In genomic region chr2:110796724-110797301, GRCh38 we compare ENCODE assay signal across 28 cellular contexts.
"Had no signal": no experiment of that assay in that cellular context is flagged by ENCODE, and none has a peak within 500 bp of the region (broad histone marks: within the 10 kb centered on the region; RNA-seq: fewer than 3 reads in every experiment).

No MANE protein-coding gene starts in this region.

- H3K4me3 ChIP-seq: heart left ventricle, left lung, lower lobe of right lung, neural progenitor cell, skin epidermis, suprapubic skin, tibial nerve had no signal

- H3K27ac Mint-ChIP-seq: activated CD4-positive, alpha-beta T cell treated with anti-CD3 and anti-CD28 coated beads for 36 hours; activated CD8-positive, alpha-beta memory T cell treated with anti-CD3 and anti-CD28 coated beads, Interleukin-2, amount 10 ng/mL, durations not matched to agents 7 days and 5 days; activated CD8-positive, alpha-beta T cell treated with anti-CD3 and anti-CD28 coated beads, Interleukin-2, amount 10 ng/mL, durations not matched to agents 7 days and 5 days; activated naive CD4-positive, alpha-beta T cell treated with anti-CD3 and anti-CD28 coated beads, Interleukin-2, amount 50 U/mL, for 24 hours; activated naive CD8-positive, alpha-beta T cell treated with anti-CD3 and anti-CD28 coated beads, Interleukin-2, amount 50 U/mL, for 24 hours; activated T-helper 2 cell treated with anti-CD3 and anti-CD28 coated beads, Interferon-gamma antibody, Interleukin-2, Interleukin-4, amounts not matched to agents 10 μg/mL and 5 μg/mL and 100 μg/mL, durations not matched to agents 14 hours and 24 hours and 36 hours; effector memory CD8-positive, alpha-beta T cell; naive thymus-derived CD8-positive, alpha-beta T cell; neural progenitor cell; progenitor cell of endocrine pancreas; stimulated activated naive B cell treated with anti-CD40 and anti-IgM and Interleukin-4, amounts not matched to agents 10 μg/mL and 1 μg/mL and 100 μg/mL, for 72 hours had no signal

- H3K27me3 ChIP-seq: neural progenitor cell had no signal

- H3K4me3 Mint-ChIP-seq: activated CD4-positive, alpha-beta T cell treated with anti-CD3 and anti-CD28 coated beads for 36 hours; activated CD8-positive, alpha-beta memory T cell treated with anti-CD3 and anti-CD28 coated beads, Interleukin-2, amount 10 ng/mL, durations not matched to agents 7 days and 5 days; activated CD8-positive, alpha-beta T cell treated with anti-CD3 and anti-CD28 coated beads, Interleukin-2, amount 10 ng/mL, durations not matched to agents 7 days and 5 days; activated naive CD4-positive, alpha-beta T cell treated with anti-CD3 and anti-CD28 coated beads, Interleukin-2, amount 50 U/mL, for 24 hours; activated naive CD8-positive, alpha-beta T cell treated with anti-CD3 and anti-CD28 coated beads, Interleukin-2, amount 50 U/mL, for 24 hours; central memory CD8-positive, alpha-beta T cell; effector memory CD8-positive, alpha-beta T cell; naive thymus-derived CD8-positive, alpha-beta T cell; neural progenitor cell; stimulated activated naive B cell treated with anti-CD40 and anti-IgM and Interleukin-4, amounts not matched to agents 10 μg/mL and 1 μg/mL and 100 μg/mL, for 72 hours had no signal

- H3K4me1 Mint-ChIP-seq: activated CD4-positive, alpha-beta T cell treated with anti-CD3 and anti-CD28 coated beads for 36 hours; activated CD8-positive, alpha-beta memory T cell treated with anti-CD3 and anti-CD28 coated beads, Interleukin-2, amount 10 ng/mL, durations not matched to agents 7 days and 5 days; activated naive CD4-positive, alpha-beta T cell treated with anti-CD3 and anti-CD28 coated beads, Interleukin-2, amount 50 U/mL, for 24 hours; activated naive CD8-positive, alpha-beta T cell treated with anti-CD3 and anti-CD28 coated beads, Interleukin-2, amount 50 U/mL, for 24 hours; central memory CD8-positive, alpha-beta T cell; naive thymus-derived CD8-positive, alpha-beta T cell had no signal

- H3K27ac ChIP-seq: heart left ventricle, left lung, lower lobe of right lung, neural progenitor cell, skin epidermis, suprapubic skin, tibial nerve had no signal

- H3K9me3 Mint-ChIP-seq: activated naive CD4-positive, alpha-beta T cell treated with anti-CD3 and anti-CD28 coated beads, Interleukin-2, amount 50 U/mL, for 24 hours; activated naive CD8-positive, alpha-beta T cell treated with anti-CD3 and anti-CD28 coated beads, Interleukin-2, amount 50 U/mL, for 24 hours; activated T-helper 2 cell treated with anti-CD3 and anti-CD28 coated beads, Interferon-gamma antibody, Interleukin-2, Interleukin-4, amounts not matched to agents 10 μg/mL and 5 μg/mL and 100 μg/mL, durations not matched to agents 14 hours and 24 hours and 36 hours; central memory CD8-positive, alpha-beta T cell; effector memory CD8-positive, alpha-beta T cell; naive thymus-derived CD8-positive, alpha-beta T cell; neural progenitor cell; stimulated activated naive B cell treated with anti-CD40 and anti-IgM and Interleukin-4, amounts not matched to agents 10 μg/mL and 1 μg/mL and 100 μg/mL, for 72 hours had no signal

- H3K9me3 ChIP-seq: heart left ventricle, left lung, lower lobe of right lung, suprapubic skin had no signal

- DNase-seq: activated CD4-positive, alpha-beta T cell treated with anti-CD3 and anti-CD28 coated beads for 36 hours; activated CD4-positive, CD25-positive, alpha-beta regulatory T cell; activated CD8-positive, alpha-beta memory T cell treated with anti-CD3 and anti-CD28 coated beads, Interleukin-2, amount 10 ng/mL, durations not matched to agents 7 days and 5 days; activated CD8-positive, alpha-beta T cell treated with anti-CD3 and anti-CD28 coated beads, Interleukin-2, amount 10 ng/mL, durations not matched to agents 7 days and 5 days; activated naive CD8-positive, alpha-beta T cell treated with anti-CD3 and anti-CD28 coated beads, Interleukin-2, amount 50 U/mL, for 24 hours; activated T-cell treated with anti-CD3 and anti-CD28 coated beads, Interleukin-2, amount 50 U/mL, for 48 hours; amygdala; cortex of kidney; effector memory CD8-positive, alpha-beta T cell; erythroblast; foreskin fibroblast; heart left ventricle; kidney glomerular epithelial cell; left lung; lower lobe of right lung; mesenchymal stem cell; naive thymus-derived CD8-positive, alpha-beta T cell; retina; stimulated activated CD4-positive, alpha-beta T cell treated with anti-CD3 and anti-CD28 coated beads, Interleukin-1b, Interleukin-23, amount 100 ng/mL, for 48 hours; stimulated activated naive B cell treated with anti-CD40 and anti-IgM and Interleukin-4, amounts not matched to agents 10 μg/mL and 1 μg/mL and 100 μg/mL, for 72 hours had no signal

- H3K36me3 Mint-ChIP-seq: activated CD8-positive, alpha-beta memory T cell treated with anti-CD3 and anti-CD28 coated beads, Interleukin-2, amount 10 ng/mL, durations not matched to agents 7 days and 5 days; activated naive CD4-positive, alpha-beta T cell treated with anti-CD3 and anti-CD28 coated beads, Interleukin-2, amount 50 U/mL, for 24 hours; naive thymus-derived CD8-positive, alpha-beta T cell; neural progenitor cell; stimulated activated naive B cell treated with anti-CD40 and anti-IgM and Interleukin-4, amounts not matched to agents 10 μg/mL and 1 μg/mL and 100 μg/mL, for 72 hours had no signal

- H3K4me1 ChIP-seq: left lung, lower lobe of right lung had no signal

- H3K36me3 ChIP-seq: heart left ventricle, neural progenitor cell, suprapubic skin, tibial nerve had no signal
